21 cellular contexts compared by ENCODE assay signal in genomic region chr3:99625237-99625622, GRCh38. TPM values are rescaled to one million over a fixed set of nuclear protein-coding genes. Genes with fewer than 3 reads are reported as not detected.
DNase-seq lines count a peak whose midpoint lies in the region; ATAC-seq, FAIRE-seq and TF ChIP-seq lines count a peak whose summit lies in the region.
"Had no signal": no experiment of that assay in that cellular context is flagged by ENCODE, and none has a peak within 500 bp of the region (broad histone marks: within the 10 kb centered on the region; RNA-seq: fewer than 3 reads in every experiment).

No MANE protein-coding gene starts in this region.

- H3K9me2 ChIP-seq in HCT116 (ENCODE audit: insufficient read depth) = no peaks in the 10 kb centered on the region
- no peaks in the 10 kb centered on the region for H3K9me2 ChIP-seq in PC-3 (replicated peaks; ENCODE audit: low read length)

- H3K14ac ChIP-seq in trophoblast cell (ENCODE audit: low read length) = no peak overlapping the region

- H3K4me3 ChIP-seq in HCT116 (replicated peaks in 1 of 2; ENCODE audit: low read depth in 1 of 2, low read length in 2 of 2) (no peak overlapping the region), PC-3 (ENCODE audit: low read length) (no peak overlapping the region), trophoblast cell (ENCODE audit: low read depth, low read length) (no peak overlapping the region), kidney (ENCODE audit: low read length in 2 of 2) (no peak overlapping the region)
- H3K4me3 ChIP-seq: hepatocyte, ovary, transverse colon had no signal

- H2BK12ac ChIP-seq in trophoblast cell (ENCODE audit: low read length) = no peak overlapping the region

- H3K27me3 ChIP-seq in HCT116 (ENCODE audit: insufficient read depth, low read length) = peaks cover 18% of the 10 kb centered on the region
- H3K27me3 ChIP-seq in PC-3 (ENCODE audit: low read length) = no peaks in the 10 kb centered on the region
- H3K27me3 ChIP-seq in trophoblast cell (ENCODE audit: insufficient read depth, low read length) = no peaks in the 10 kb centered on the region
- H3K27me3 ChIP-seq: brain microvascular endothelial cell, hepatocyte, ovary, transverse colon had no signal

- DNase-seq in HCT116 (ENCODE audit: low read depth, low spot score) (no peak), PC-3 (no peak), trophoblast cell (peak; percentile 24 to 45), kidney (no peak), NCI-H510A (lab: John Stamatoyannopoulos, UW) (no peak)
- DNase-seq in activated T-cell treated with anti-CD3 and anti-CD28 coated beads, Interleukin-2, amount 50 U/mL, for 1 hour = no peak
- DNase-seq: activated CD4-positive, alpha-beta T cell treated with anti-CD3 and anti-CD28 coated beads for 1 hour; activated CD8-positive, alpha-beta memory T cell treated with anti-CD3 and anti-CD28 coated beads, Interleukin-2, amount 50 U/mL, for 4 hours; brain microvascular endothelial cell; DMS79 treated with DMSO at 0.1 percent for 48 hours; KG1; NCI-H2029 treated with DMSO at 0.1 percent for 48 hours; NCI-H748 treated with DMSO at 0.1 percent for 48 hours; ovary; small intestine; stimulated activated naive B cell treated with anti-CD40 and anti-IgM and Interleukin-4, amounts not matched to agents 10 μg/mL and 1 μg/mL and 100 μg/mL, for 72 hours; T-helper 17 cell; transverse colon had no signal

- WGBS in trophoblast cell (ENCODE audit: extremely low coverage, insufficient coverage, insufficient read length) = no CpG with 5 or more reads among the region's 2 CpGs

- no peak for TF ChIP-seq RAD21 in HCT116 (IDR thresholded peaks at IDR 0.05; ENCODE audit: low read depth)

- H3K4ac ChIP-seq in trophoblast cell (ENCODE audit: low read depth, low read length) = no peak overlapping the region

- FAIRE-seq in kidney (lab: Jason Lieb, UNC) = no peak
- FAIRE-seq: small intestine had no signal

- ATAC-seq in GM18511 (IDR thresholded peaks at IDR 0.05; ENCODE audit: unreplicated experiment) (peak; percentile 21), HCT116 (peak; percentile 55; the same call in 1 of the 2 replicates), PC-3 (peak; percentile 17; the same call in 1 of the 2 replicates)
- ATAC-seq: T-helper 17 cell had no signal

- H3K27ac ChIP-seq in HCT116 (ENCODE audit: low read depth, low read length) (no peak overlapping the region), PC-3 (ENCODE audit: low read length) (no peak overlapping the region), trophoblast cell (ENCODE audit: low read depth, low read length) (no peak overlapping the region), kidney (ENCODE audit: low read depth in 2 of 2, low read length in 2 of 2) (no peak overlapping the region)
- H3K27ac ChIP-seq: hepatocyte, ovary, RWPE1, transverse colon had no signal

- H3K4me1 ChIP-seq in HCT116 (ENCODE audit: control insufficient read depth in 1 of 2, insufficient read depth in 2 of 2, low read length in 2 of 2) (no peaks in the 10 kb centered on the region), PC-3 (ENCODE audit: insufficient read depth, low read length) (peaks cover 49% of the 10 kb centered on the region), trophoblast cell (ENCODE audit: control insufficient read depth in 1 of 2, insufficient read depth in 2 of 2, low read length in 2 of 2) (no peaks in the 10 kb centered on the region), kidney (ENCODE audit: control insufficient read depth in 1 of 2, insufficient read depth in 1 of 2, low read depth in 1 of 2, low read length in 2 of 2) (no peaks in the 10 kb centered on the region)
- H3K4me1 ChIP-seq: transverse colon had no signal

- CTCF ChIA-PET in HCT116 (lab: Charles Lee) = no interaction called here
- CTCF ChIA-PET in PC-3 (lab: Charles Lee) = no interaction called here

- BruUV-seq in HCT116 (replicated peaks; lab: Mats Ljungman, UMichigan) (no TSS peak), PC-3 (replicated peaks; lab: Mats Ljungman, UMichigan) (no TSS peak)

- POLR2A ChIA-PET in HCT116 (lab: Charles Lee) = no interaction called here
- POLR2A ChIA-PET in PC-3 (lab: Charles Lee; ENCODE audit: unreplicated experiment) = no interaction called here

- RAD21 ChIA-PET in HCT116 (lab: Charles Lee; ENCODE audit: low non-redundant PET in 1 of 2, low total read pairs in 2 of 2, uncharacterized antibody in 2 of 2, unreplicated experiment in 2 of 2) = no interaction called here

- H4K12ac ChIP-seq in trophoblast cell (ENCODE audit: low read depth, low read length) = no peak overlapping the region

- H4K20me1 ChIP-seq in HCT116 (ENCODE audit: insufficient read depth) (no peaks in the 10 kb centered on the region), PC-3 (ENCODE audit: low read length) (no peaks in the 10 kb centered on the region)

- no peaks in the 10 kb centered on the region for H3K79me2 ChIP-seq in HCT116 (ENCODE audit: insufficient read depth, low read length)
- H3K79me2 ChIP-seq in PC-3 (ENCODE audit: low read length) = no peaks in the 10 kb centered on the region
- H3K79me2 ChIP-seq in trophoblast cell (ENCODE audit: control insufficient read depth, insufficient read depth, low read length, poor library complexity) = no peaks in the 10 kb centered on the region
- H3K79me2 ChIP-seq: hepatocyte had no signal

- H3K9me3 ChIP-seq in HCT116 (ENCODE audit: control insufficient read depth in 1 of 2, insufficient read depth in 1 of 2, low read depth in 1 of 2, low read length in 2 of 2) (no peaks in the 10 kb centered on the region), PC-3 (ENCODE audit: low read length) (no peaks in the 10 kb centered on the region), trophoblast cell (ENCODE audit: insufficient read depth, low read depth, low read length) (no peaks in the 10 kb centered on the region), kidney (ENCODE audit: control insufficient read depth in 1 of 2, low read length in 2 of 2) (no peaks in the 10 kb centered on the region)
- H3K9me3 ChIP-seq: ovary, transverse colon had no signal

- no peak overlapping the region for H3K18ac ChIP-seq in trophoblast cell (ENCODE audit: low read length)

- H4K91ac ChIP-seq in trophoblast cell (ENCODE audit: low read depth, low read length) = no peak overlapping the region

- no peaks in the 10 kb centered on the region for H3K79me1 ChIP-seq in trophoblast cell (ENCODE audit: low read length)

- H3K9ac ChIP-seq in HCT116 (ENCODE audit: low read length) (no peak overlapping the region), PC-3 (ENCODE audit: low read length) (no peak overlapping the region), trophoblast cell (ENCODE audit: low read length) (no peak overlapping the region), kidney (ENCODE audit: low read length in 2 of 2) (no peak overlapping the region)

- H3F3A ChIP-seq in PC-3 (ENCODE audit: low read length, unreplicated experiment) = peaks cover under 1% of the 10 kb centered on the region

- H2AFZ ChIP-seq in HCT116 (ENCODE audit: low read depth, low read length, poor library complexity, severe bottlenecking) (no peak overlapping the region), PC-3 (ENCODE audit: low read length) (no peak overlapping the region), trophoblast cell (ENCODE audit: insufficient read depth, low read length, poor library complexity) (no peak overlapping the region)
- H2AFZ ChIP-seq: hepatocyte had no signal

- no peak overlapping the region for H3K23ac ChIP-seq in trophoblast cell (ENCODE audit: low read length)

- TF ChIP-seq POLR2A in HCT116 (IDR thresholded peaks at IDR 0.05; ENCODE audit: borderline replicate concordance, extremely low read depth, insufficient read depth, insufficient read length) = no peak

- H2BK120ac ChIP-seq in trophoblast cell (ENCODE audit: insufficient read depth, low read length, poor library complexity) = no peak overlapping the region

- no peak overlapping the region for H2BK5ac ChIP-seq in trophoblast cell (ENCODE audit: low read depth, low read length, poor library complexity)

- no peak overlapping the region for H3K4me2 ChIP-seq in HCT116 (ENCODE audit: low read length)
- H3K4me2 ChIP-seq in PC-3 (ENCODE audit: low read length) = no peak overlapping the region
- no peak overlapping the region for H3K4me2 ChIP-seq in trophoblast cell (ENCODE audit: low read length)
- H3K4me2 ChIP-seq: hepatocyte had no signal

- H2AK5ac ChIP-seq in trophoblast cell (ENCODE audit: low read length) = no peak overlapping the region

- intact Hi-C loops in HCT116 (cut with micrococcal nuclease) = no loop called here
- intact Hi-C loops in PC-3 (cut with micrococcal nuclease) = loop anchor here (10.0 kb wide), 1 partner anchor 500 kb away; no protein-coding TSS in a partner anchor
- intact Hi-C loops in kidney (cut with DNase I) = no loop called here

- TF ChIP-seq CTCF in HCT116 (IDR thresholded peaks at IDR 0.05 in 2 of 3, conservative IDR thresholded peaks at IDR 0.05 in 1 of 3; ENCODE audit: borderline replicate concordance in 1 of 3, insufficient read depth in 1 of 3, low read depth in 2 of 3, low read length in 2 of 3) (0 out of 6 replicates have a peak, but pooled peaks of 1 of the 3 experiments have one; percentile 10), PC-3 (conservative IDR thresholded peaks at IDR 0.05; ENCODE audit: low read depth, low read length) (no peak; the same call in 1 of the 2 replicates), kidney (IDR thresholded peaks at IDR 0.05; ENCODE audit: borderline replicate concordance, extremely low read depth, insufficient read depth) (no peak)

- no peaks in the 10 kb centered on the region for H3K36me3 ChIP-seq in HCT116 (ENCODE audit: control insufficient read depth in 1 of 2, insufficient read depth in 2 of 2, low read length in 2 of 2)
- no peaks in the 10 kb centered on the region for H3K36me3 ChIP-seq in PC-3 (ENCODE audit: low read depth, low read length)
- no peaks in the 10 kb centered on the region for H3K36me3 ChIP-seq in trophoblast cell (ENCODE audit: control insufficient read depth in 1 of 2, insufficient read depth in 2 of 2, low read length in 2 of 2)
- H3K36me3 ChIP-seq in kidney (ENCODE audit: control insufficient read depth in 1 of 2, insufficient read depth in 2 of 2, low read length in 2 of 2) = no peaks in the 10 kb centered on the region
- H3K36me3 ChIP-seq: brain microvascular endothelial cell, ovary, transverse colon had no signal

- no peak overlapping the region for H4K8ac ChIP-seq in trophoblast cell (ENCODE audit: low read depth, low read length)

TF ChIP-seq in HCT116, 20 proteins besides CTCF, POLR2A, EP300 and RAD21 (continues in another document):
- TF ChIP-seq EZH2 (IDR thresholded peaks at IDR 0.05) = no peak
- no peak for TF ChIP-seq SP1 (IDR thresholded peaks at IDR 0.05; ENCODE audit: low read depth)
- no peak for TF ChIP-seq MAX (IDR thresholded peaks at IDR 0.05)
- TF ChIP-seq ELF1 (IDR thresholded peaks at IDR 0.05; ENCODE audit: borderline replicate concordance, low read depth) = no peak

RNA-seq across cellular contexts. Expression of gene COL8A1, which starts 13.2 kb away (rescaled TPM):
- total RNA-seq in HCT116 (2021; ENCODE audit: unreplicated experiment) = 0.07 TPM
- polyA plus RNA-seq in HCT116 (2012) = 0.04 TPM in 1 of 2 replicates, not detected in the other
- total RNA-seq in PC-3 (2014; rRNA removed) = 2.4 and 3.8 TPM in 2 replicates
- polyA plus RNA-seq in trophoblast cell (2013) = 0.77 and 0.96 TPM in 2 replicates
- 24.2 TPM for total RNA-seq in kidney
- 3.6 TPM for polyA plus RNA-seq in kidney (ENCODE audit: insufficient read depth, low read depth, low replicate concordance)
- total RNA-seq: T-helper 17 cell had no signal

Comparison
In these comparisons a context has a peak if more than half of its experiments do, and no peak if none do; other contexts are left out.
1. DNase-seq: peak in trophoblast cell (2 of 2); none in HCT116 (single experiment), PC-3 (single experiment), activated T-cell treated with anti-CD3 and anti-CD28 coated beads, Interleukin-2, amount 50 U/mL, for 1 hour (single experiment), kidney (single experiment) and NCI-H510A (single experiment).
2. Peak in every context shown above with its lines, with median percentiles within 50 percentile points of each other: ATAC-seq.